8 cellular contexts compared by ENCODE assay signal in the genomic region with DNA sequence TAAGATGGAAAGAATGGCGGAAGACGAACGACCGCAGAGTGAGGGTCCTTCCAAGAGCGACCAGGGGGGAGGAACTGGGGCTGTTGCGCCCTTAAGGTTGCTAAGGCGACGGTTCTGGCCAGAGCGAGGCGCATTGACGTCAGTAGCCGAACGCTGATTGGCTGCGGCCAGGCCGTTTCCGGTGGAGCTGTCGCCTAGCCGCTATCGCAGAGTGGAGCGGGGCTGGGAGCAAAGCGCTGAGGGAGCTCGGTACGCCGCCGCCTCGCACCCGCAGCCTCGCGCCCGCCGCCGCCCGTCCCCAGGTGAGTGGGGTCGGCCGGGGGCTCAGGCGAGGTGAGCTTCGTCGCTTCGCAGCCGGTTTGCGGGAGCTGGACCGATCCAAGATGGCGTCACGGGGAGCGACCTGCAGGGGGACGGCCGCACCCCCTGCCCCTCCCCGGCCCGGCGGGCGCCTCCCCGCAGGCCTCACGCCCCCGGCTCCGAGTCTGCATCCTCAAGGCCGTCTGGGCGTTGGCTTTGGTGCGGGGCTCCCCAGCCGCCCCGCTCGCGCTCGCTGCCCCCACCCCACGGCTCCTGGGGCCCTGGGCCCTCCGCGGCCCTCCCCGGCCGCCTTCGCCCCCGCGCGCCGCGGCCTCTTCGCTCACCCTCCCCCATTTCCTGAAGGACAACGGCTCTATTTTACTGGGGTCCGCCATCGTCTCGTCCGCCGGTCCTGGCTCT. TPM values are rescaled to one million over a fixed set of nuclear protein-coding genes. Genes with fewer than 3 reads are reported as not detected.
DNase-seq lines count a peak whose midpoint lies in the region; ATAC-seq, FAIRE-seq and TF ChIP-seq lines count a peak whose summit lies in the region.

PRKAR1A (plus strand) TSS at position 184 of the 720 bp plus-strand sequence. CDS start 2,970 bp downstream, outside the sequence.

- peak within 1 kb of the TSS; percentile 96 for H3K9ac ChIP-seq in kidney (ENCODE audit: low read length in 2 of 2)

- H3K4me1 ChIP-seq in BE2C (peaks cover 4% of the 10 kb centered on the region; the same call in 1 of the 2 replicates), kidney (ENCODE audit: control insufficient read depth in 1 of 2, insufficient read depth in 1 of 2, low read depth in 1 of 2, low read length in 2 of 2) (peaks cover 8 to 10% of the 10 kb centered on the region in 2 donors)

- H3K27ac Mint-ChIP-seq in activated CD4-positive, alpha-beta T cell treated with anti-CD3 and anti-CD28 coated beads for 36 hours, result peak within 1 kb of the TSS; percentile 97
- H3K27ac Mint-ChIP-seq in chondrocyte (ENCODE audit: unreplicated experiment), result peak within 1 kb of the TSS; percentile 100

- H3K36me3 Mint-ChIP-seq in activated CD4-positive, alpha-beta T cell treated with anti-CD3 and anti-CD28 coated beads for 36 hours (ENCODE audit: low read depth), result peaks cover 29% of the 10 kb centered on the region
- peaks cover 12% of the 10 kb centered on the region for H3K36me3 Mint-ChIP-seq in chondrocyte (ENCODE audit: low read depth)

- H3K9me3 ChIP-seq in BE2C (no peaks in the 10 kb centered on the region), kidney (ENCODE audit: control insufficient read depth in 1 of 2, low read length in 2 of 2) (no peaks in the 10 kb centered on the region)

- peaks cover 42% of the 10 kb centered on the region for H3K4me1 Mint-ChIP-seq in activated CD4-positive, alpha-beta T cell treated with anti-CD3 and anti-CD28 coated beads for 36 hours
- H3K4me1 Mint-ChIP-seq in chondrocyte (ENCODE audit: low read depth), result peaks cover 49% of the 10 kb centered on the region

- H3K27me3 ChIP-seq in BE2C, result no peaks in the 10 kb centered on the region

- DNase-seq in BE2C (peak; percentile 95), GM19240 (ENCODE audit: insufficient read length, low spot score) (peak; percentile 72), NCI-H524 (lab: John Stamatoyannopoulos, UW) (peak; percentile 90 to 95), chondrocyte (ENCODE audit: low spot score) (peak; percentile 97), kidney (peak; percentile 98)
- DNase-seq in activated CD4-positive, alpha-beta T cell treated with anti-CD3 and anti-CD28 coated beads for 36 hours, result peak; percentile 95
- peak; percentile 79 to 81 for DNase-seq in stimulated activated CD4-positive, alpha-beta T cell treated with anti-CD3 and anti-CD28 coated beads, Interleukin-15, amount 100 ng/mL, for 1 hour (ENCODE audit: low read depth in 1 of 2, low spot score in 1 of 2)

- POLR2A ChIA-PET in activated CD4-positive, alpha-beta T cell treated with anti-CD3 and anti-CD28 coated beads for 36 hours (lab: Charles Lee), result interaction anchor here (0.6 to 1.1 kb wide), 4 partner anchors 9 to 476 kb away, joined by 3 to 5 read pairs (median 4); no protein-coding TSS in a partner anchor

- H3K36me3 ChIP-seq in BE2C (peaks cover 17% of the 10 kb centered on the region), kidney (ENCODE audit: control insufficient read depth in 1 of 2, insufficient read depth in 2 of 2, low read length in 2 of 2) (peaks cover 7 to 15% of the 10 kb centered on the region in 2 donors)

- peak within 1 kb of the TSS; percentile 95 to 99 for H3K27ac ChIP-seq in kidney (ENCODE audit: low read depth in 2 of 2, low read length in 2 of 2)

- H3K4me3 Mint-ChIP-seq in activated CD4-positive, alpha-beta T cell treated with anti-CD3 and anti-CD28 coated beads for 36 hours, result peak within 1 kb of the TSS; percentile 93
- peak within 1 kb of the TSS; percentile 98 for H3K4me3 Mint-ChIP-seq in chondrocyte (ENCODE audit: unreplicated experiment)

- FAIRE-seq in kidney (lab: Jason Lieb, UNC), result no peak

- H3K4me3 ChIP-seq in BE2C (ENCODE audit: low read depth, low read length) (peak within 1 kb of the TSS; percentile 94), kidney (ENCODE audit: low read length in 2 of 2) (peak within 1 kb of the TSS; percentile 94 to 100)

- intact Hi-C loops in activated CD4-positive, alpha-beta T cell treated with anti-CD3 and anti-CD28 coated beads for 36 hours (cut with DNase I, micrococcal nuclease), result loop anchor here (1.0 to 5.0 kb wide), 9 partner anchors 55 to 1146 kb away; partner anchors contain the start of genes ABCA5 (in 2 of the 2), AMZ2 (in 1 of the 2), ARSG (in 1 of the 2) and KPNA2 (in 1 of the 2)
- intact Hi-C loops in kidney (cut with DNase I), result no loop called here

- no peaks in the 10 kb centered on the region for H3K27me3 Mint-ChIP-seq in activated CD4-positive, alpha-beta T cell treated with anti-CD3 and anti-CD28 coated beads for 36 hours
- no peaks in the 10 kb centered on the region for H3K27me3 Mint-ChIP-seq in chondrocyte (ENCODE audit: low read depth)

- peak; percentile 76 for ATAC-seq in HG03457 (IDR thresholded peaks at IDR 0.05; ENCODE audit: unreplicated experiment)
- peak; percentile 92 for ATAC-seq in activated CD4-positive, alpha-beta T cell treated with anti-CD3 and anti-CD28 coated beads for 36 hours

- CTCF ChIA-PET in activated CD4-positive, alpha-beta T cell treated with anti-CD3 and anti-CD28 coated beads for 36 hours (lab: Charles Lee), result interaction anchor here (0.9 to 1.6 kb wide), 3 partner anchors 13 to 101 kb away, joined by 3 to 4 read pairs (median 3); no protein-coding TSS in a partner anchor

- TF ChIP-seq CTCF in BE2C (IDR thresholded peaks at IDR 0.05; ENCODE audit: low read depth, low read length), result no peak
- TF ChIP-seq CTCF in chondrocyte (IDR thresholded peaks at IDR 0.05), result peak; percentile 38
- TF ChIP-seq CTCF in kidney (IDR thresholded peaks at IDR 0.05; ENCODE audit: borderline replicate concordance, extremely low read depth, insufficient read depth), result no peak

- H3K9me3 Mint-ChIP-seq in activated CD4-positive, alpha-beta T cell treated with anti-CD3 and anti-CD28 coated beads for 36 hours (ENCODE audit: low read depth), result no peaks in the 10 kb centered on the region
- no peaks in the 10 kb centered on the region for H3K9me3 Mint-ChIP-seq in chondrocyte (ENCODE audit: low read depth)

RNA-seq across cellular contexts. Expression of gene PRKAR1A, which starts in this region (rescaled TPM):
- 130 TPM for polyA plus RNA-seq in BE2C (2012; ENCODE audit: insufficient read depth, insufficient read length, low read depth)
- 100 to 1,000 TPM; 165 to 167 TPM for total RNA-seq in activated CD4-positive, alpha-beta T cell treated with anti-CD3 and anti-CD28 coated beads for 36 hours
- total RNA-seq in chondrocyte (267 to 300 TPM (median 269 TPM) in 3 replicates), kidney (340 TPM)
- polyA plus RNA-seq in kidney (ENCODE audit: insufficient read depth, low read depth, low replicate concordance), result 92.3 TPM

Comparison
In these comparisons a context has a peak if more than half of its experiments do, and no peak if none do; other contexts are left out.
1. Peak in every context shown above with its lines: DNase-seq, ATAC-seq, H3K4me3 ChIP-seq and H3K27ac ChIP-seq.